In the genomic region with DNA sequence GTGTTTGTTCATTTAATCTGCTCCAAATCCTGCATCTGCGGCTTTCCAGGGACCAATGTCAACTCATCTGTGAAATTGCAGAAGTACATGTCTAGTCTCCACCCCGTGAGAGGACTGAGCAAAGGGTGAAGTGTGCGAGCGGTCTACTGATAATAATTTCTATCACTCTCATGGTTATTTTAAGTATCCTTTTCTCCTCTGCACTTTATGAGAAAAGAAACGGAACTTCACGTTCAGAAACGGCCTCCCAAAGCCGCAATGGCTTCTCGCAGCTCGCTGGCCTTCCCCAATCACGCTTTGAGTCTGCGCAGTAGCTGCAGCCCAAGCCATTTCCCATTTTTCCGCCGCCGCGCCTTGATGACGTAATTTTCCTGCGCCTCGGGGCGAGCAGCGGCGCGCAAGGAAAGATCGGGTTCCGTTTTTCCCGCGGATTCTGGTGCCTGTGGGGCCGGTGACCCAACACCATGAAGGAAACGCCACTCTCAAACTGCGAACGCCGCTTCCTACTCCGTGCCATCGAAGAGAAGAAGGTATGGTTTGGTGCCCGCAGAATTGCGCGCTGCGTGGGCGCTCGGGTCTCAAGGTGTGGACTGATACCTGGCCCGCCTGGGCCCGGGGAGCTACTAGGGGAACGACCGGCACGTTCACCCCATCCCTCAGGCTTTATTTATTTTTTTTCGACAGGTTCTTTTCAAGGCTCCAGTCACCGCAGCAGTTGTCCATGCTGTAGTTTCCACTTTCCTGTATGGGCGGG, we compare ENCODE assay signal across 1 cellular context.
A peak's percentile ranks its signal among the peaks of the same experiment; 100 is the strongest.
TF ChIP-seq lines count a peak whose summit lies in the region.

A gene with protein sequence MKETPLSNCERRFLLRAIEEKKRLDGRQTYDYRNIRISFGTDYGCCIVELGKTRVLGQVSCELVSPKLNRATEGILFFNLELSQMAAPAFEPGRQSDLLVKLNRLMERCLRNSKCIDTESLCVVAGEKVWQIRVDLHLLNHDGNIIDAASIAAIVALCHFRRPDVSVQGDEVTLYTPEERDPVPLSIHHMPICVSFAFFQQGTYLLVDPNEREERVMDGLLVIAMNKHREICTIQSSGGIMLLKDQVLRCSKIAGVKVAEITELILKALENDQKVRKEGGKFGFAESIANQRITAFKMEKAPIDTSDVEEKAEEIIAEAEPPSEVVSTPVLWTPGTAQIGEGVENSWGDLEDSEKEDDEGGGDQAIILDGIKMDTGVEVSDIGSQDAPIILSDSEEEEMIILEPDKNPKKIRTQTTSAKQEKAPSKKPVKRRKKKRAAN (plus strand): TSS at position 363 of the 754 bp plus-strand sequence. CDS start 102 bp downstream, at position 465.

TF ChIP-seq in WTC11, 78 proteins besides CTCF, POLR2A, EP300 and RAD21 (continued from another document):
- TF ChIP-seq, protein P1, sequence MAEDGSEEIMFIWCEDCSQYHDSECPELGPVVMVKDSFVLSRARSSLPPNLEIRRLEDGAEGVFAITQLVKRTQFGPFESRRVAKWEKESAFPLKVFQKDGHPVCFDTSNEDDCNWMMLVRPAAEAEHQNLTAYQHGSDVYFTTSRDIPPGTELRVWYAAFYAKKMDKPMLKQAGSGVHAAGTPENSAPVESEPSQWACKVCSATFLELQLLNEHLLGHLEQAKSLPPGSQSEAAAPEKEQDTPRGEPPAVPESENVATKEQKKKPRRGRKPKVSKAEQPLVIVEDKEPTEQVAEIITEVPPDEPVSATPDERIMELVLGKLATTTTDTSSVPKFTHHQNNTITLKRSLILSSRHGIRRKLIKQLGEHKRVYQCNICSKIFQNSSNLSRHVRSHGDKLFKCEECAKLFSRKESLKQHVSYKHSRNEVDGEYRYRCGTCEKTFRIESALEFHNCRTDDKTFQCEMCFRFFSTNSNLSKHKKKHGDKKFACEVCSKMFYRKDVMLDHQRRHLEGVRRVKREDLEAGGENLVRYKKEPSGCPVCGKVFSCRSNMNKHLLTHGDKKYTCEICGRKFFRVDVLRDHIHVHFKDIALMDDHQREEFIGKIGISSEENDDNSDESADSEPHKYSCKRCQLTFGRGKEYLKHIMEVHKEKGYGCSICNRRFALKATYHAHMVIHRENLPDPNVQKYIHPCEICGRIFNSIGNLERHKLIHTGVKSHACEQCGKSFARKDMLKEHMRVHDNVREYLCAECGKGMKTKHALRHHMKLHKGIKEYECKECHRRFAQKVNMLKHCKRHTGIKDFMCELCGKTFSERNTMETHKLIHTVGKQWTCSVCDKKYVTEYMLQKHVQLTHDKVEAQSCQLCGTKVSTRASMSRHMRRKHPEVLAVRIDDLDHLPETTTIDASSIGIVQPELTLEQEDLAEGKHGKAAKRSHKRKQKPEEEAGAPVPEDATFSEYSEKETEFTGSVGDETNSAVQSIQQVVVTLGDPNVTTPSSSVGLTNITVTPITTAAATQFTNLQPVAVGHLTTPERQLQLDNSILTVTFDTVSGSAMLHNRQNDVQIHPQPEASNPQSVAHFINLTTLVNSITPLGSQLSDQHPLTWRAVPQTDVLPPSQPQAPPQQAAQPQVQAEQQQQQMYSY (CRISPR knock-in tag; IDR thresholded peaks at IDR 0.05) = 0 out of 2 replicates have a peak, but pooled peaks have one; percentile 9
- no peak for TF ChIP-seq NR2C2 (CRISPR knock-in tag; IDR thresholded peaks at IDR 0.05)
- peak; percentile 91 for TF ChIP-seq ETV6 (CRISPR knock-in tag; IDR thresholded peaks at IDR 0.05)
- TF ChIP-seq, protein P2, sequence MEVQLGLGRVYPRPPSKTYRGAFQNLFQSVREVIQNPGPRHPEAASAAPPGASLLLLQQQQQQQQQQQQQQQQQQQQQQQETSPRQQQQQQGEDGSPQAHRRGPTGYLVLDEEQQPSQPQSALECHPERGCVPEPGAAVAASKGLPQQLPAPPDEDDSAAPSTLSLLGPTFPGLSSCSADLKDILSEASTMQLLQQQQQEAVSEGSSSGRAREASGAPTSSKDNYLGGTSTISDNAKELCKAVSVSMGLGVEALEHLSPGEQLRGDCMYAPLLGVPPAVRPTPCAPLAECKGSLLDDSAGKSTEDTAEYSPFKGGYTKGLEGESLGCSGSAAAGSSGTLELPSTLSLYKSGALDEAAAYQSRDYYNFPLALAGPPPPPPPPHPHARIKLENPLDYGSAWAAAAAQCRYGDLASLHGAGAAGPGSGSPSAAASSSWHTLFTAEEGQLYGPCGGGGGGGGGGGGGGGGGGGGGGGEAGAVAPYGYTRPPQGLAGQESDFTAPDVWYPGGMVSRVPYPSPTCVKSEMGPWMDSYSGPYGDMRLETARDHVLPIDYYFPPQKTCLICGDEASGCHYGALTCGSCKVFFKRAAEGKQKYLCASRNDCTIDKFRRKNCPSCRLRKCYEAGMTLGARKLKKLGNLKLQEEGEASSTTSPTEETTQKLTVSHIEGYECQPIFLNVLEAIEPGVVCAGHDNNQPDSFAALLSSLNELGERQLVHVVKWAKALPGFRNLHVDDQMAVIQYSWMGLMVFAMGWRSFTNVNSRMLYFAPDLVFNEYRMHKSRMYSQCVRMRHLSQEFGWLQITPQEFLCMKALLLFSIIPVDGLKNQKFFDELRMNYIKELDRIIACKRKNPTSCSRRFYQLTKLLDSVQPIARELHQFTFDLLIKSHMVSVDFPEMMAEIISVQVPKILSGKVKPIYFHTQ (CRISPR knock-in tag; IDR thresholded peaks at IDR 0.05) = no peak
- TF ChIP-seq, protein P3, sequence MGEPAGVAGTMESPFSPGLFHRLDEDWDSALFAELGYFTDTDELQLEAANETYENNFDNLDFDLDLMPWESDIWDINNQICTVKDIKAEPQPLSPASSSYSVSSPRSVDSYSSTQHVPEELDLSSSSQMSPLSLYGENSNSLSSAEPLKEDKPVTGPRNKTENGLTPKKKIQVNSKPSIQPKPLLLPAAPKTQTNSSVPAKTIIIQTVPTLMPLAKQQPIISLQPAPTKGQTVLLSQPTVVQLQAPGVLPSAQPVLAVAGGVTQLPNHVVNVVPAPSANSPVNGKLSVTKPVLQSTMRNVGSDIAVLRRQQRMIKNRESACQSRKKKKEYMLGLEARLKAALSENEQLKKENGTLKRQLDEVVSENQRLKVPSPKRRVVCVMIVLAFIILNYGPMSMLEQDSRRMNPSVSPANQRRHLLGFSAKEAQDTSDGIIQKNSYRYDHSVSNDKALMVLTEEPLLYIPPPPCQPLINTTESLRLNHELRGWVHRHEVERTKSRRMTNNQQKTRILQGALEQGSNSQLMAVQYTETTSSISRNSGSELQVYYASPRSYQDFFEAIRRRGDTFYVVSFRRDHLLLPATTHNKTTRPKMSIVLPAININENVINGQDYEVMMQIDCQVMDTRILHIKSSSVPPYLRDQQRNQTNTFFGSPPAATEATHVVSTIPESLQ (CRISPR knock-in tag; IDR thresholded peaks at IDR 0.05) = no peak
- TF ChIP-seq TEAD1 (CRISPR knock-in tag; IDR thresholded peaks at IDR 0.05) = peak; percentile 75
- TF ChIP-seq ATF1 (CRISPR knock-in tag; IDR thresholded peaks at IDR 0.05) = peak; percentile 86; the same call in 1 of the 2 replicates
- TF ChIP-seq FOXP1 (CRISPR knock-in tag; IDR thresholded peaks at IDR 0.05; ENCODE audit: borderline replicate concordance) = peak; percentile 35; the same call in 1 of the 2 replicates
- TF ChIP-seq, protein P4, sequence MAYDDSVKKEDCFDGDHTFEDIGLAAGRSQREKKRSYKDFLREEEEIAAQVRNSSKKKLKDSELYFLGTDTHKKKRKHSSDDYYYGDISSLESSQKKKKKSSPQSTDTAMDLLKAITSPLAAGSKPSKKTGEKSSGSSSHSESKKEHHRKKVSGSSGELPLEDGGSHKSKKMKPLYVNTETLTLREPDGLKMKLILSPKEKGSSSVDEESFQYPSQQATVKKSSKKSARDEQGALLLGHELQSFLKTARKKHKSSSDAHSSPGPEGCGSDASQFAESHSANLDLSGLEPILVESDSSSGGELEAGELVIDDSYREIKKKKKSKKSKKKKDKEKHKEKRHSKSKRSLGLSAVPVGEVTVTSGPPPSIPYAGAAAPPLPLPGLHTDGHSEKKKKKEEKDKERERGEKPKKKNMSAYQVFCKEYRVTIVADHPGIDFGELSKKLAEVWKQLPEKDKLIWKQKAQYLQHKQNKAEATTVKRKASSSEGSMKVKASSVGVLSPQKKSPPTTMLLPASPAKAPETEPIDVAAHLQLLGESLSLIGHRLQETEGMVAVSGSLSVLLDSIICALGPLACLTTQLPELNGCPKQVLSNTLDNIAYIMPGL (CRISPR knock-in tag; IDR thresholded peaks at IDR 0.05) = peak; percentile 47; the same call in 1 of the 2 replicates
- TF ChIP-seq, protein P5, sequence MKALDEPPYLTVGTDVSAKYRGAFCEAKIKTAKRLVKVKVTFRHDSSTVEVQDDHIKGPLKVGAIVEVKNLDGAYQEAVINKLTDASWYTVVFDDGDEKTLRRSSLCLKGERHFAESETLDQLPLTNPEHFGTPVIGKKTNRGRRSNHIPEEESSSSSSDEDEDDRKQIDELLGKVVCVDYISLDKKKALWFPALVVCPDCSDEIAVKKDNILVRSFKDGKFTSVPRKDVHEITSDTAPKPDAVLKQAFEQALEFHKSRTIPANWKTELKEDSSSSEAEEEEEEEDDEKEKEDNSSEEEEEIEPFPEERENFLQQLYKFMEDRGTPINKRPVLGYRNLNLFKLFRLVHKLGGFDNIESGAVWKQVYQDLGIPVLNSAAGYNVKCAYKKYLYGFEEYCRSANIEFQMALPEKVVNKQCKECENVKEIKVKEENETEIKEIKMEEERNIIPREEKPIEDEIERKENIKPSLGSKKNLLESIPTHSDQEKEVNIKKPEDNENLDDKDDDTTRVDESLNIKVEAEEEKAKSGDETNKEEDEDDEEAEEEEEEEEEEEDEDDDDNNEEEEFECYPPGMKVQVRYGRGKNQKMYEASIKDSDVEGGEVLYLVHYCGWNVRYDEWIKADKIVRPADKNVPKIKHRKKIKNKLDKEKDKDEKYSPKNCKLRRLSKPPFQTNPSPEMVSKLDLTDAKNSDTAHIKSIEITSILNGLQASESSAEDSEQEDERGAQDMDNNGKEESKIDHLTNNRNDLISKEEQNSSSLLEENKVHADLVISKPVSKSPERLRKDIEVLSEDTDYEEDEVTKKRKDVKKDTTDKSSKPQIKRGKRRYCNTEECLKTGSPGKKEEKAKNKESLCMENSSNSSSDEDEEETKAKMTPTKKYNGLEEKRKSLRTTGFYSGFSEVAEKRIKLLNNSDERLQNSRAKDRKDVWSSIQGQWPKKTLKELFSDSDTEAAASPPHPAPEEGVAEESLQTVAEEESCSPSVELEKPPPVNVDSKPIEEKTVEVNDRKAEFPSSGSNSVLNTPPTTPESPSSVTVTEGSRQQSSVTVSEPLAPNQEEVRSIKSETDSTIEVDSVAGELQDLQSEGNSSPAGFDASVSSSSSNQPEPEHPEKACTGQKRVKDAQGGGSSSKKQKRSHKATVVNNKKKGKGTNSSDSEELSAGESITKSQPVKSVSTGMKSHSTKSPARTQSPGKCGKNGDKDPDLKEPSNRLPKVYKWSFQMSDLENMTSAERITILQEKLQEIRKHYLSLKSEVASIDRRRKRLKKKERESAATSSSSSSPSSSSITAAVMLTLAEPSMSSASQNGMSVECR (CRISPR knock-in tag; IDR thresholded peaks at IDR 0.05; ENCODE audit: borderline replicate concordance) = peak; percentile 47; the same call in 1 of the 2 replicates
- TF ChIP-seq FOXK1 (CRISPR knock-in tag; IDR thresholded peaks at IDR 0.05) = peak; percentile 88
- TF ChIP-seq, protein P6, sequence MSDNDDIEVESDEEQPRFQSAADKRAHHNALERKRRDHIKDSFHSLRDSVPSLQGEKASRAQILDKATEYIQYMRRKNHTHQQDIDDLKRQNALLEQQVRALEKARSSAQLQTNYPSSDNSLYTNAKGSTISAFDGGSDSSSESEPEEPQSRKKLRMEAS (CRISPR knock-in tag; IDR thresholded peaks at IDR 0.05) = peak; percentile 87
- TF ChIP-seq ZNF317 (CRISPR knock-in tag; IDR thresholded peaks at IDR 0.05; ENCODE audit: borderline replicate concordance, low read depth) = no peak
- peak; percentile 45 for TF ChIP-seq HMGA2 (CRISPR knock-in tag; IDR thresholded peaks at IDR 0.05)
- TF ChIP-seq RELA (CRISPR knock-in tag; IDR thresholded peaks at IDR 0.05; ENCODE audit: borderline replicate concordance) = no peak
- TF ChIP-seq, protein P7, sequence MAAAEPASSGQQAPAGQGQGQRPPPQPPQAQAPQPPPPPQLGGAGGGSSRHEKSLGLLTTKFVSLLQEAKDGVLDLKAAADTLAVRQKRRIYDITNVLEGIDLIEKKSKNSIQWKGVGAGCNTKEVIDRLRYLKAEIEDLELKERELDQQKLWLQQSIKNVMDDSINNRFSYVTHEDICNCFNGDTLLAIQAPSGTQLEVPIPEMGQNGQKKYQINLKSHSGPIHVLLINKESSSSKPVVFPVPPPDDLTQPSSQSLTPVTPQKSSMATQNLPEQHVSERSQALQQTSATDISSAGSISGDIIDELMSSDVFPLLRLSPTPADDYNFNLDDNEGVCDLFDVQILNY (CRISPR knock-in tag; IDR thresholded peaks at IDR 0.05) = peak; percentile 94
